In the genomic region with DNA sequence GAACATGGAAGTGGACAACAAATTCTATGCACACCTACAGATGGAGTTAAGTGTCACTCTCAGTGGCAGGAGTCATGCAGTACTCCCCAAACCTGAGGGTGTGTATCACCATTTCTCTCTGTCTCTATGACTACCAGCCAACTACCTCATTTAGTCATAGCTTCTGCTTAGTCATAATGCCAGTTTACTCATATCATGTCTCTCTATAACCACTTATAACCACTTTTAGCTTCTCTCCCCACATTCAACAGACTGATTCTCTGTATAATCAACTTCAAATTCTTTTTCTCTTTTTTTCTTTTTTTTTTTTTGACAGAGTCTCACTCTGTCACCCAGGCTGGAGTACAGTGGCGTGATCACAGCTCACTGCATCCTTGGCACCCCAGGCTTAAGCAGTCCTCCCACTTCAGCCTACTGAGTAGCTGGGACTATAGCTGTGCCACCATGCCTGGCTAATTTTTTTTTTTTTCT, we compare ENCODE assay signal across 8 cellular contexts. TPM values are rescaled to one million over a fixed set of nuclear protein-coding genes. Genes with fewer than 3 reads are reported as not detected.
DNase-seq lines count a peak whose midpoint lies in the region; ATAC-seq, FAIRE-seq and TF ChIP-seq lines count a peak whose summit lies in the region.

No MANE protein-coding gene starts in this region.

- H4K8ac ChIP-seq in neuronal stem cell (ENCODE audit: low read depth, low read length) (no peak overlapping the region), H9 (replicated peaks; ENCODE audit: insufficient read length, low read depth, low read length) (no peak overlapping the region)

- H3K23ac ChIP-seq in neuronal stem cell (ENCODE audit: low read depth, low read length, poor library complexity), result no peak overlapping the region
- no peak overlapping the region for H3K23ac ChIP-seq in H9 (ENCODE audit: insufficient read length, low read depth, low read length)

- no peak overlapping the region for H3K18ac ChIP-seq in neuronal stem cell (ENCODE audit: low read length)
- H3K18ac ChIP-seq in H9 (ENCODE audit: insufficient read length, low read depth, low read length), result no peak overlapping the region

- FAIRE-seq in urothelium cell line (lab: Jason Lieb, UNC), result no peak

- H2BK5ac ChIP-seq in neuronal stem cell (ENCODE audit: low read length), result no peak overlapping the region
- H2BK5ac ChIP-seq in H9 (ENCODE audit: insufficient read length, low read length), result no peak overlapping the region

- H3K9me3 ChIP-seq in neuronal stem cell (replicated peaks in 1 of 2; ENCODE audit: control insufficient read depth in 2 of 2, insufficient read depth in 1 of 2, low read depth in 1 of 2, low read length in 2 of 2), result no peaks in the 10 kb centered on the region
- H3K9me3 ChIP-seq in H9 (ENCODE audit: control insufficient read depth, low read depth, low read length), result no peaks in the 10 kb centered on the region

- H3K27ac ChIP-seq in neuronal stem cell (replicated peaks; ENCODE audit: low read length) (no peak overlapping the region), H9 (ENCODE audit: insufficient read length, low read depth, low read length) (no peak overlapping the region)

- H3K36me3 Mint-ChIP-seq in H9 (ENCODE audit: insufficient read depth in 1 of 3, low read depth in 3 of 3), result no peaks in the 10 kb centered on the region

- H2BK15ac ChIP-seq in neuronal stem cell (ENCODE audit: low read length) (no peak overlapping the region), H9 (ENCODE audit: low read depth, low read length) (no peak overlapping the region)

- peak; percentile 87 for DNase-seq in GM04503 (ENCODE audit: low read depth)
- DNase-seq in UCSD-AML1 (lab: John Stamatoyannopoulos, UW; ENCODE audit: unreplicated experiment), result peak; percentile 24
- peak; percentile 77 to 88 for DNase-seq in foreskin fibroblast
- DNase-seq in urothelium cell line (ENCODE audit: low spot score), result peak; percentile 65
- no peak for DNase-seq in neuronal stem cell (ENCODE audit: low spot score)
- DNase-seq in H9, result no peak

- no peaks in the 10 kb centered on the region for H3K23me2 ChIP-seq in H9 (ENCODE audit: insufficient read length, low read depth, low read length, poor library complexity, severe bottlenecking)

- H3K56ac ChIP-seq in H9 (ENCODE audit: insufficient read length, low read depth, low read length), result no peak overlapping the region

- H3K4me2 ChIP-seq in neuronal stem cell (ENCODE audit: insufficient read depth, low read length, poor library complexity, severe bottlenecking) (no peak overlapping the region), H9 (ENCODE audit: insufficient read depth, insufficient read length, low read length) (no peak overlapping the region)

- H4K91ac ChIP-seq in neuronal stem cell (ENCODE audit: low read depth, low read length, poor library complexity), result no peak overlapping the region
- H4K91ac ChIP-seq in H9 (ENCODE audit: insufficient read length, low read depth, low read length), result no peak overlapping the region

- H3K27ac Mint-ChIP-seq in H9, result no peak overlapping the region

- no peak overlapping the region for H3K14ac ChIP-seq in neuronal stem cell (ENCODE audit: low read length)
- no peak overlapping the region for H3K14ac ChIP-seq in H9 (ENCODE audit: insufficient read depth, low read length)

- H3K4ac ChIP-seq in neuronal stem cell (ENCODE audit: low read length) (no peak overlapping the region), H9 (ENCODE audit: low read depth, low read length) (no peak overlapping the region)

- no peaks in the 10 kb centered on the region; the same call in 1 of the 2 replicates for H3K27me3 Mint-ChIP-seq in H9 (ENCODE audit: low read depth)

- ATAC-seq in GM21447 (IDR thresholded peaks at IDR 0.05; ENCODE audit: unreplicated experiment) (peak; percentile 100), HG03575 (IDR thresholded peaks at IDR 0.05; ENCODE audit: extremely low read depth, insufficient number of reproducible peaks, low FRiP score, unreplicated experiment) (peak; percentile 99)

- H4K20me1 ChIP-seq in H9 (ENCODE audit: control insufficient read depth, insufficient read depth, insufficient read length), result no peaks in the 10 kb centered on the region

- no peaks in the 10 kb centered on the region for H3K9me3 Mint-ChIP-seq in H9

- no peak overlapping the region for H4K5ac ChIP-seq in H9 (ENCODE audit: insufficient read length, low read depth, low read length)

- H2BK20ac ChIP-seq in H9 (ENCODE audit: low read depth, low read length, poor library complexity, severe bottlenecking), result no peak overlapping the region

- H3K36me3 ChIP-seq in neuronal stem cell (replicated peaks in 1 of 2; ENCODE audit: control insufficient read depth in 2 of 2, insufficient read depth in 2 of 2, low read length in 2 of 2), result no peaks in the 10 kb centered on the region

- H2BK12ac ChIP-seq in neuronal stem cell (ENCODE audit: low read length) (no peak overlapping the region), H9 (ENCODE audit: insufficient read length, low read depth, low read length) (no peak overlapping the region)

- H3K9ac ChIP-seq in neuronal stem cell (ENCODE audit: low read depth, low read length, poor library complexity) (no peak overlapping the region), H9 (ENCODE audit: extremely low read depth, insufficient read length, low read length) (no peak overlapping the region)

- WGBS in neuronal stem cell (ENCODE audit: extremely low coverage in 2 of 2, insufficient read length in 2 of 2, insufficient replicate concordance in 1 of 2), 2 donors, result no CpG with 5 or more reads among the region's 1 CpG
- no CpG with 5 or more reads among the region's 1 CpG for WGBS in H9 (ENCODE audit: extremely low coverage, insufficient read length, low lambda C conversion rate)

- H3K4me3 ChIP-seq in foreskin fibroblast (ENCODE audit: low read depth in 1 of 2, low read length in 2 of 2), result no peak overlapping the region
- H3K4me3 ChIP-seq in neuronal stem cell (ENCODE audit: low read length in 2 of 2), result no peak overlapping the region

- no peaks in the 10 kb centered on the region for H3K27me3 ChIP-seq in neuronal stem cell (ENCODE audit: control insufficient read depth in 3 of 3, insufficient read depth in 3 of 3, low read depth in 1 of 3, low read length in 3 of 3)
- H3K27me3 ChIP-seq in H9 (ENCODE audit: insufficient read depth, low read length), result no peaks in the 10 kb centered on the region

- H3K79me2 ChIP-seq in H9 (ENCODE audit: insufficient read depth, low read length), result no peaks in the 10 kb centered on the region

- H3K4me3 Mint-ChIP-seq in H9, result no peak overlapping the region

- H3K4me1 Mint-ChIP-seq in H9, result no peaks in the 10 kb centered on the region

- no peaks in the 10 kb centered on the region for H3K79me1 ChIP-seq in neuronal stem cell (ENCODE audit: low read depth, low read length)
- H3K79me1 ChIP-seq in H9 (ENCODE audit: insufficient read depth, low read depth, low read length, poor library complexity, severe bottlenecking), result no peaks in the 10 kb centered on the region

- no peak for TF ChIP-seq CTCF in foreskin fibroblast (IDR thresholded peaks at IDR 0.05; ENCODE audit: low read depth, low read length)
- no peak for TF ChIP-seq CTCF in H9 (conservative IDR thresholded peaks at IDR 0.05)

- H2BK120ac ChIP-seq in neuronal stem cell (ENCODE audit: low read depth, low read length) (no peak overlapping the region), H9 (ENCODE audit: low read depth, low read length, poor library complexity, severe bottlenecking) (no peak overlapping the region)

- H3K4me1 ChIP-seq in neuronal stem cell (ENCODE audit: control insufficient read depth in 2 of 2, insufficient read depth in 1 of 2, low read depth in 1 of 2, low read length in 2 of 2) (no peaks in the 10 kb centered on the region), H9 (ENCODE audit: insufficient read depth, low read length) (no peaks in the 10 kb centered on the region)

- no peak overlapping the region for H2AFZ ChIP-seq in neuronal stem cell (ENCODE audit: low read length)
- no peak overlapping the region for H2AFZ ChIP-seq in H9 (ENCODE audit: low read length)

- no peak overlapping the region for H3T11ph ChIP-seq in H9 (ENCODE audit: low read length)

- H2AK5ac ChIP-seq in neuronal stem cell (ENCODE audit: low read depth, low read length) (no peak overlapping the region), H9 (ENCODE audit: insufficient read length, low read length) (no peak overlapping the region)

RNA-seq across cellular contexts. Expression of a gene that starts 13.8 kb away (rescaled TPM):
- 75.2 TPM for polyA plus RNA-seq in neuronal stem cell (2013, experiment 1 of 2)
- 74.4 TPM for polyA plus RNA-seq in neuronal stem cell (2013, experiment 2 of 2)
- 101 and 106 TPM in 2 replicates for total RNA-seq in H9 (2021)

RNA-seq across cellular contexts. Expression of a gene that starts 37.1 kb away (rescaled TPM):
- 31.4 TPM for polyA plus RNA-seq in neuronal stem cell (2013, experiment 1 of 2)
- 31.7 TPM for polyA plus RNA-seq in neuronal stem cell (2013, experiment 2 of 2)
- 77.2 and 78.3 TPM in 2 replicates for total RNA-seq in H9 (2021)

Comparison
In these comparisons a context has a peak if more than half of its experiments do, and no peak if none do; other contexts are left out.
1. DNase-seq: peak in GM04503 (single experiment), UCSD-AML1 (single experiment), foreskin fibroblast (2 of 2) and urothelium cell line (single experiment); none in neuronal stem cell (single experiment) and H9 (single experiment).